1 cellular context compared by ENCODE assay signal in the genomic region with DNA sequence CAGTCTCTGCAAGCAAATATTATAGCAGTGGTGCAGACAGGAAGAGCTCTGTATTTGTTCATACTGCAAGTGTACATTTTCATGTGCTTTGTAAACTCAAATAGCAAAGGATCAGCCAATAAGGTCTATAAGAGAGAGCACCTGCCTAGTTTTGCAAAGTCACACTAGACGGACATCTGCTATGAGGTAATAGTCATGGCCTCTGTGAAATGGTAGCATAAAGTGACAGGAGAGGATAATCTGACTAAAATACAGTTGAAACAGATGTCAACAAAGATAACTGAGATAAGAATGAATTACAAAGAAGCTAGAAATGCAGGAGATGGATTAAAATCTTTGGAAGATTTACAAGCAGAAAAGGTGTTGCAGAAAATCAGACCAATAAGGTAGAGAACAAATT.
A peak's percentile ranks its signal among the peaks of the same experiment; 100 is the strongest.
TF ChIP-seq lines count a peak whose summit lies in the region.

No MANE protein-coding gene starts in this region.

TF ChIP-seq in K562, 482 proteins besides CTCF, POLR2A, EP300 and RAD21 (continued from another document and continues in another):
- TF ChIP-seq, protein P1, sequence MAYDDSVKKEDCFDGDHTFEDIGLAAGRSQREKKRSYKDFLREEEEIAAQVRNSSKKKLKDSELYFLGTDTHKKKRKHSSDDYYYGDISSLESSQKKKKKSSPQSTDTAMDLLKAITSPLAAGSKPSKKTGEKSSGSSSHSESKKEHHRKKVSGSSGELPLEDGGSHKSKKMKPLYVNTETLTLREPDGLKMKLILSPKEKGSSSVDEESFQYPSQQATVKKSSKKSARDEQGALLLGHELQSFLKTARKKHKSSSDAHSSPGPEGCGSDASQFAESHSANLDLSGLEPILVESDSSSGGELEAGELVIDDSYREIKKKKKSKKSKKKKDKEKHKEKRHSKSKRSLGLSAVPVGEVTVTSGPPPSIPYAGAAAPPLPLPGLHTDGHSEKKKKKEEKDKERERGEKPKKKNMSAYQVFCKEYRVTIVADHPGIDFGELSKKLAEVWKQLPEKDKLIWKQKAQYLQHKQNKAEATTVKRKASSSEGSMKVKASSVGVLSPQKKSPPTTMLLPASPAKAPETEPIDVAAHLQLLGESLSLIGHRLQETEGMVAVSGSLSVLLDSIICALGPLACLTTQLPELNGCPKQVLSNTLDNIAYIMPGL (CRISPR knock-in tag; IDR thresholded peaks at IDR 0.05), result no peak
- TF ChIP-seq, protein P2, sequence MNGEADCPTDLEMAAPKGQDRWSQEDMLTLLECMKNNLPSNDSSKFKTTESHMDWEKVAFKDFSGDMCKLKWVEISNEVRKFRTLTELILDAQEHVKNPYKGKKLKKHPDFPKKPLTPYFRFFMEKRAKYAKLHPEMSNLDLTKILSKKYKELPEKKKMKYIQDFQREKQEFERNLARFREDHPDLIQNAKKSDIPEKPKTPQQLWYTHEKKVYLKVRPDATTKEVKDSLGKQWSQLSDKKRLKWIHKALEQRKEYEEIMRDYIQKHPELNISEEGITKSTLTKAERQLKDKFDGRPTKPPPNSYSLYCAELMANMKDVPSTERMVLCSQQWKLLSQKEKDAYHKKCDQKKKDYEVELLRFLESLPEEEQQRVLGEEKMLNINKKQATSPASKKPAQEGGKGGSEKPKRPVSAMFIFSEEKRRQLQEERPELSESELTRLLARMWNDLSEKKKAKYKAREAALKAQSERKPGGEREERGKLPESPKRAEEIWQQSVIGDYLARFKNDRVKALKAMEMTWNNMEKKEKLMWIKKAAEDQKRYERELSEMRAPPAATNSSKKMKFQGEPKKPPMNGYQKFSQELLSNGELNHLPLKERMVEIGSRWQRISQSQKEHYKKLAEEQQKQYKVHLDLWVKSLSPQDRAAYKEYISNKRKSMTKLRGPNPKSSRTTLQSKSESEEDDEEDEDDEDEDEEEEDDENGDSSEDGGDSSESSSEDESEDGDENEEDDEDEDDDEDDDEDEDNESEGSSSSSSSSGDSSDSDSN (IDR thresholded peaks at IDR 0.05; ENCODE audit: borderline replicate concordance in 1 of 2, low read depth in 2 of 2, low read length in 2 of 2), result no peak
- 0 out of 2 replicates have a peak, but pooled peaks have one; percentile 20 for TF ChIP-seq SOX6 (IDR thresholded peaks at IDR 0.05)
- peak; percentile 40 for TF ChIP-seq MEIS2 (IDR thresholded peaks at IDR 0.05; ENCODE audit: partially characterized antibody)
- no peak for TF ChIP-seq ZNF589 (CRISPR knock-in tag; IDR thresholded peaks at IDR 0.05; ENCODE audit: low read depth)
- TF ChIP-seq, protein P3, sequence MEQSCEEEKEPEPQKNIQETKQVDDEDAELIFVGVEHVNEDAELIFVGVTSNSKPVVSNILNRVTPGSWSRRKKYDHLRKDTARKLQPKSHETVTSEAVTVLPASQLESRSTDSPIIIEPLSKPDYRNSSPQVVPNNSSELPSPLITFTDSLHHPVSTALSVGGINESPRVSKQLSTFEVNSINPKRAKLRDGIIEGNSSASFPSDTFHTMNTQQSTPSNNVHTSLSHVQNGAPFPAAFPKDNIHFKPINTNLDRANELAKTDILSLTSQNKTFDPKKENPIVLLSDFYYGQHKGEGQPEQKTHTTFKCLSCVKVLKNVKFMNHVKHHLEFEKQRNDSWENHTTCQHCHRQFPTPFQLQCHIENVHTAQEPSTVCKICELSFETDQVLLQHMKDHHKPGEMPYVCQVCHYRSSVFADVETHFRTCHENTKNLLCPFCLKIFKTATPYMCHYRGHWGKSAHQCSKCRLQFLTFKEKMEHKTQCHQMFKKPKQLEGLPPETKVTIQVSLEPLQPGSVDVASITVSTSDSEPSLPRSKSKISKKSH (CRISPR knock-in tag; IDR thresholded peaks at IDR 0.05), result no peak
- TF ChIP-seq, protein P4, sequence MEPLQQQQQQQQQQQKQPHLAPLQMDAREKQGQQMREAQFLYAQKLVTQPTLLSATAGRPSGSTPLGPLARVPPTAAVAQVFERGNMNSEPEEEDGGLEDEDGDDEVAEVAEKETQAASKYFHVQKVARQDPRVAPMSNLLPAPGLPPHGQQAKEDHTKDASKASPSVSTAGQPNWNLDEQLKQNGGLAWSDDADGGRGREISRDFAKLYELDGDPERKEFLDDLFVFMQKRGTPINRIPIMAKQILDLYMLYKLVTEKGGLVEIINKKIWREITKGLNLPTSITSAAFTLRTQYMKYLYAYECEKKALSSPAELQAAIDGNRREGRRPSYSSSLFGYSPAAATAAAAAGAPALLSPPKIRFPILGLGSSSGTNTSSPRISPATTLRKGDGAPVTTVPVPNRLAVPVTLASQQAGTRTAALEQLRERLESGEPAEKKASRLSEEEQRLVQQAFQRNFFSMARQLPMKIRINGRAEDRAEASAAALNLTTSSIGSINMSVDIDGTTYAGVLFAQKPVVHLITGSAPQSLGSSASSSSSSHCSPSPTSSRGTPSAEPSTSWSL (CRISPR knock-in tag; IDR thresholded peaks at IDR 0.05; ENCODE audit: borderline replicate concordance), result no peak
- no peak for TF ChIP-seq ILK (tag; IDR thresholded peaks at IDR 0.05; ENCODE audit: borderline replicate concordance, low read depth)
- no peak for TF ChIP-seq CTBP1 (IDR thresholded peaks at IDR 0.05; ENCODE audit: borderline replicate concordance)
- TF ChIP-seq, protein P5, sequence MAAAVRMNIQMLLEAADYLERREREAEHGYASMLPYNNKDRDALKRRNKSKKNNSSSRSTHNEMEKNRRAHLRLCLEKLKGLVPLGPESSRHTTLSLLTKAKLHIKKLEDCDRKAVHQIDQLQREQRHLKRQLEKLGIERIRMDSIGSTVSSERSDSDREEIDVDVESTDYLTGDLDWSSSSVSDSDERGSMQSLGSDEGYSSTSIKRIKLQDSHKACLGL (CRISPR knock-in tag; IDR thresholded peaks at IDR 0.05; ENCODE audit: borderline replicate concordance, poor library complexity, severe bottlenecking), result no peak
- peak; percentile 24; the same call in 1 of the 2 replicates for TF ChIP-seq CEBPG (CRISPR knock-in tag; IDR thresholded peaks at IDR 0.05)
- no peak; a peak in 1 of 4 replicates for TF ChIP-seq CEBPG (tag; conservative IDR thresholded peaks at IDR 0.05 in 1 of 2, IDR thresholded peaks at IDR 0.05 in 1 of 2)
- no peak for TF ChIP-seq NBN (IDR thresholded peaks at IDR 0.05; ENCODE audit: low read depth)
- TF ChIP-seq HNRNPK (IDR thresholded peaks at IDR 0.05; ENCODE audit: low read depth, low read length, poor library complexity, severe bottlenecking), result no peak
- TF ChIP-seq, protein P6, sequence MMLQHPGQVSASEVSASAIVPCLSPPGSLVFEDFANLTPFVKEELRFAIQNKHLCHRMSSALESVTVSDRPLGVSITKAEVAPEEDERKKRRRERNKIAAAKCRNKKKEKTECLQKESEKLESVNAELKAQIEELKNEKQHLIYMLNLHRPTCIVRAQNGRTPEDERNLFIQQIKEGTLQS (IDR thresholded peaks at IDR 0.05), result no peak
- TF ChIP-seq, protein P6 (CRISPR knock-in tag; conservative IDR thresholded peaks at IDR 0.05), result no peak
- TF ChIP-seq POLR2AphosphoS5 (IDR thresholded peaks at IDR 0.05; ENCODE audit: control insufficient read depth, insufficient read depth, low read depth, low read length), result no peak
- no peak for TF ChIP-seq NR4A1 (CRISPR knock-in tag; IDR thresholded peaks at IDR 0.05)
- no peak for TF ChIP-seq NR4A1 (tag; IDR thresholded peaks at IDR 0.05)
- no peak for TF ChIP-seq IRF2 (CRISPR knock-in tag; IDR thresholded peaks at IDR 0.05)
- TF ChIP-seq, protein P7, sequence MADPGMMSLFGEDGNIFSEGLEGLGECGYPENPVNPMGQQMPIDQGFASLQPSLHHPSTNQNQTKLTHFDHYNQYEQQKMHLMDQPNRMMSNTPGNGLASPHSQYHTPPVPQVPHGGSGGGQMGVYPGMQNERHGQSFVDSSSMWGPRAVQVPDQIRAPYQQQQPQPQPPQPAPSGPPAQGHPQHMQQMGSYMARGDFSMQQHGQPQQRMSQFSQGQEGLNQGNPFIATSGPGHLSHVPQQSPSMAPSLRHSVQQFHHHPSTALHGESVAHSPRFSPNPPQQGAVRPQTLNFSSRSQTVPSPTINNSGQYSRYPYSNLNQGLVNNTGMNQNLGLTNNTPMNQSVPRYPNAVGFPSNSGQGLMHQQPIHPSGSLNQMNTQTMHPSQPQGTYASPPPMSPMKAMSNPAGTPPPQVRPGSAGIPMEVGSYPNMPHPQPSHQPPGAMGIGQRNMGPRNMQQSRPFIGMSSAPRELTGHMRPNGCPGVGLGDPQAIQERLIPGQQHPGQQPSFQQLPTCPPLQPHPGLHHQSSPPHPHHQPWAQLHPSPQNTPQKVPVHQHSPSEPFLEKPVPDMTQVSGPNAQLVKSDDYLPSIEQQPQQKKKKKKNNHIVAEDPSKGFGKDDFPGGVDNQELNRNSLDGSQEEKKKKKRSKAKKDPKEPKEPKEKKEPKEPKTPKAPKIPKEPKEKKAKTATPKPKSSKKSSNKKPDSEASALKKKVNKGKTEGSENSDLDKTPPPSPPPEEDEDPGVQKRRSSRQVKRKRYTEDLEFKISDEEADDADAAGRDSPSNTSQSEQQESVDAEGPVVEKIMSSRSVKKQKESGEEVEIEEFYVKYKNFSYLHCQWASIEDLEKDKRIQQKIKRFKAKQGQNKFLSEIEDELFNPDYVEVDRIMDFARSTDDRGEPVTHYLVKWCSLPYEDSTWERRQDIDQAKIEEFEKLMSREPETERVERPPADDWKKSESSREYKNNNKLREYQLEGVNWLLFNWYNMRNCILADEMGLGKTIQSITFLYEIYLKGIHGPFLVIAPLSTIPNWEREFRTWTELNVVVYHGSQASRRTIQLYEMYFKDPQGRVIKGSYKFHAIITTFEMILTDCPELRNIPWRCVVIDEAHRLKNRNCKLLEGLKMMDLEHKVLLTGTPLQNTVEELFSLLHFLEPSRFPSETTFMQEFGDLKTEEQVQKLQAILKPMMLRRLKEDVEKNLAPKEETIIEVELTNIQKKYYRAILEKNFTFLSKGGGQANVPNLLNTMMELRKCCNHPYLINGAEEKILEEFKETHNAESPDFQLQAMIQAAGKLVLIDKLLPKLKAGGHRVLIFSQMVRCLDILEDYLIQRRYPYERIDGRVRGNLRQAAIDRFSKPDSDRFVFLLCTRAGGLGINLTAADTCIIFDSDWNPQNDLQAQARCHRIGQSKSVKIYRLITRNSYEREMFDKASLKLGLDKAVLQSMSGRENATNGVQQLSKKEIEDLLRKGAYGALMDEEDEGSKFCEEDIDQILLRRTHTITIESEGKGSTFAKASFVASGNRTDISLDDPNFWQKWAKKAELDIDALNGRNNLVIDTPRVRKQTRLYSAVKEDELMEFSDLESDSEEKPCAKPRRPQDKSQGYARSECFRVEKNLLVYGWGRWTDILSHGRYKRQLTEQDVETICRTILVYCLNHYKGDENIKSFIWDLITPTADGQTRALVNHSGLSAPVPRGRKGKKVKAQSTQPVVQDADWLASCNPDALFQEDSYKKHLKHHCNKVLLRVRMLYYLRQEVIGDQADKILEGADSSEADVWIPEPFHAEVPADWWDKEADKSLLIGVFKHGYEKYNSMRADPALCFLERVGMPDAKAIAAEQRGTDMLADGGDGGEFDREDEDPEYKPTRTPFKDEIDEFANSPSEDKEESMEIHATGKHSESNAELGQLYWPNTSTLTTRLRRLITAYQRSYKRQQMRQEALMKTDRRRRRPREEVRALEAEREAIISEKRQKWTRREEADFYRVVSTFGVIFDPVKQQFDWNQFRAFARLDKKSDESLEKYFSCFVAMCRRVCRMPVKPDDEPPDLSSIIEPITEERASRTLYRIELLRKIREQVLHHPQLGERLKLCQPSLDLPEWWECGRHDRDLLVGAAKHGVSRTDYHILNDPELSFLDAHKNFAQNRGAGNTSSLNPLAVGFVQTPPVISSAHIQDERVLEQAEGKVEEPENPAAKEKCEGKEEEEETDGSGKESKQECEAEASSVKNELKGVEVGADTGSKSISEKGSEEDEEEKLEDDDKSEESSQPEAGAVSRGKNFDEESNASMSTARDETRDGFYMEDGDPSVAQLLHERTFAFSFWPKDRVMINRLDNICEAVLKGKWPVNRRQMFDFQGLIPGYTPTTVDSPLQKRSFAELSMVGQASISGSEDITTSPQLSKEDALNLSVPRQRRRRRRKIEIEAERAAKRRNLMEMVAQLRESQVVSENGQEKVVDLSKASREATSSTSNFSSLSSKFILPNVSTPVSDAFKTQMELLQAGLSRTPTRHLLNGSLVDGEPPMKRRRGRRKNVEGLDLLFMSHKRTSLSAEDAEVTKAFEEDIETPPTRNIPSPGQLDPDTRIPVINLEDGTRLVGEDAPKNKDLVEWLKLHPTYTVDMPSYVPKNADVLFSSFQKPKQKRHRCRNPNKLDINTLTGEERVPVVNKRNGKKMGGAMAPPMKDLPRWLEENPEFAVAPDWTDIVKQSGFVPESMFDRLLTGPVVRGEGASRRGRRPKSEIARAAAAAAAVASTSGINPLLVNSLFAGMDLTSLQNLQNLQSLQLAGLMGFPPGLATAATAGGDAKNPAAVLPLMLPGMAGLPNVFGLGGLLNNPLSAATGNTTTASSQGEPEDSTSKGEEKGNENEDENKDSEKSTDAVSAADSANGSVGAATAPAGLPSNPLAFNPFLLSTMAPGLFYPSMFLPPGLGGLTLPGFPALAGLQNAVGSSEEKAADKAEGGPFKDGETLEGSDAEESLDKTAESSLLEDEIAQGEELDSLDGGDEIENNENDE (IDR thresholded peaks at IDR 0.05; ENCODE audit: low read depth, low read length), result no peak
- TF ChIP-seq SREBF2 (CRISPR knock-in tag; IDR thresholded peaks at IDR 0.05), result no peak
- peak; percentile 60 for TF ChIP-seq NFE2 (IDR thresholded peaks at IDR 0.05; ENCODE audit: low read depth)
- TF ChIP-seq C11orf30 (IDR thresholded peaks at IDR 0.05; ENCODE audit: low read depth), result peak; percentile 42; the same call in 1 of the 2 replicates
- peak; percentile 30; the same call in 1 of the 2 replicates for TF ChIP-seq TAL1 (IDR thresholded peaks at IDR 0.05)
- no peak for TF ChIP-seq SRSF7 (optimal IDR thresholded peaks at IDR 0.05; ENCODE audit: low read depth, low read length)
- TF ChIP-seq SMARCA4 (IDR thresholded peaks at IDR 0.05), result no peak
- no peak for TF ChIP-seq ZNF384 (IDR thresholded peaks at IDR 0.05; ENCODE audit: low read depth, low read length)
- no peak for TF ChIP-seq HNRNPL (IDR thresholded peaks at IDR 0.05; ENCODE audit: low read depth, low read length)
- no peak for TF ChIP-seq HDAC3 (IDR thresholded peaks at IDR 0.05; ENCODE audit: borderline replicate concordance, partially characterized antibody)
- no peak for TF ChIP-seq PRPF4 (IDR thresholded peaks at IDR 0.05; ENCODE audit: insufficient read depth, low read depth, low read length, poor library complexity, severe bottlenecking)
- no peak for TF ChIP-seq KLF13 (tag; IDR thresholded peaks at IDR 0.05; ENCODE audit: borderline replicate concordance, low read depth)
- no peak for TF ChIP-seq SRSF3 (IDR thresholded peaks at IDR 0.05; ENCODE audit: insufficient read depth, low read length)
- TF ChIP-seq CBFA2T2 (conservative IDR thresholded peaks at IDR 0.05), result peak; percentile 14; the same call in 1 of the 2 replicates
- TF ChIP-seq ATF7 (IDR thresholded peaks at IDR 0.05), result 0 out of 2 replicates have a peak, but pooled peaks have one; percentile 33
